12 cellular contexts compared by ENCODE assay signal in the genomic region with DNA sequence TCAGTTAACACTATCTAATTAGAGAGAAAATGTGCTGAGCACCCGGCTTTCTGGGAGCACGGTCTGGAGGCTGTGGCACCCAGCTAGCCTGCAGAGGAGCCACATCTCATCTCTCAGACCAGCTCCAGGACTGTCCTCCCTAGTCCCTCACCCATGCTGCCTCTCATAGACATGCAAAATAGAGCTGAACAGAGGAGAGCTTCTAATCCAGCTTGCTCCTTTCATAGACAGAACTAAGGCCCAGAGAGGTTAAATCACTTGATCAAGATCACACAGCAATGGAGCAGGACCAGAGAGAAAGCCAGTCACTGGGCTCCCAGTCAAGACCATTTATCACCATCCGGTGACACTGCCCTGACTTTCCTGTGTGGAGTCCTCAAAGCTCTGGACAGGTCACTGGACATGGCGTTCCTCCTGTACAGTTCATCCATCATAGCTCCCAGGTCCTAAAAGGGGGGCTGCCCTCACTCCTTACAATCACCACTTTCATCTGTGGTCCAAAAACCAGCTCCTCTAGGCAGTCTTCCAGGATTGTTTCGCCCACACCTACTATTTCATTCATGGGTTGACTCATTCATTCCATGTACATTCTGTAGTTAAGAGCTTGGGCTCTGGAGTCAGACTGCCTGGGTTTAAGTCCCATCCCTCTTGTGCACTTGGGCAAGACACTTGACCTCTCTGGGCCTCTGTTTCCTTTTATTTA. TPM values are rescaled to one million over a fixed set of nuclear protein-coding genes. Genes with fewer than 3 reads are reported as not detected.
DNase-seq lines count a peak whose midpoint lies in the region; ATAC-seq and TF ChIP-seq lines count a peak whose summit lies in the region.
"Had no signal": no experiment of that assay in that cellular context is flagged by ENCODE, and none has a peak within 500 bp of the region (broad histone marks: within the 10 kb centered on the region; RNA-seq: fewer than 3 reads in every experiment).

No MANE protein-coding gene starts in this region.

- H3K4me1 ChIP-seq in BLaER1 treated with 17β-estradiol and CSF1 and Interleukin-3, amounts not matched to agents 10 nM and 100 nM = peaks cover 19 to 49% (median 22%) of the 10 kb centered on the region in 10 experiments
- H3K4me1 ChIP-seq: prostate gland had no signal

- in situ Hi-C loops in KBM-7 (cut with MboI; ENCODE audit: low pct_unique_long_range_greater_than_20kb, low sequenced_read_pairs) = loop anchor here (25.0 kb wide), 1 partner anchor 282 kb away; no protein-coding TSS in a partner anchor

- H3K4me3 ChIP-seq in BLaER1 treated with 17β-estradiol and CSF1 and Interleukin-3, amounts not matched to agents 10 nM and 100 nM = no peak overlapping the region
- no peak overlapping the region for H3K4me3 ChIP-seq in MG63
- H3K4me3 ChIP-seq in choroid plexus epithelial cell (ENCODE audit: low read depth, low read length) = no peak overlapping the region
- H3K4me3 ChIP-seq: prostate gland had no signal

- peak overlapping the region in 6 of 11 experiments; percentile 15 to 65 (median 53); a peak in 8 of 22 replicates for H3K9ac ChIP-seq in BLaER1 treated with 17β-estradiol and CSF1 and Interleukin-3, amounts not matched to agents 10 nM and 100 nM

- peaks cover 14 to 28% (median 20%) of the 10 kb centered on the region in 11 experiments for H3K36me3 ChIP-seq in BLaER1 treated with 17β-estradiol and CSF1 and Interleukin-3, amounts not matched to agents 10 nM and 100 nM
- peaks cover 14% of the 10 kb centered on the region for H3K36me3 ChIP-seq in MG63

- no peak for TF ChIP-seq CTCF in choroid plexus epithelial cell (conservative IDR thresholded peaks at IDR 0.05; ENCODE audit: low read depth, low read length)

- no peaks in the 10 kb centered on the region for H3K9me3 ChIP-seq in BLaER1 treated with 17β-estradiol and CSF1 and Interleukin-3, amounts not matched to agents 10 nM and 100 nM (replicated peaks in 1 of 11)
- no peaks in the 10 kb centered on the region for H3K9me3 ChIP-seq in MG63
- H3K9me3 ChIP-seq: prostate gland had no signal

- no peak for ATAC-seq in GM19397 (IDR thresholded peaks at IDR 0.05; ENCODE audit: unreplicated experiment)
- no peak for ATAC-seq in GM18873 (IDR thresholded peaks at IDR 0.05; ENCODE audit: low FRiP score, unreplicated experiment)

- peak overlapping the region in 9 of 11 experiments; percentile 24 to 75 (median 56); a peak in 12 of 22 replicates for H3K27ac ChIP-seq in BLaER1 treated with 17β-estradiol and CSF1 and Interleukin-3, amounts not matched to agents 10 nM and 100 nM
- H3K27ac ChIP-seq: prostate gland had no signal

- peak overlapping the region; percentile 71 to 83 (median 79) for H3K4me2 ChIP-seq in BLaER1 treated with 17β-estradiol and CSF1 and Interleukin-3, amounts not matched to agents 10 nM and 100 nM

- peak; percentile 86 for DNase-seq in MG63
- peak; percentile 73 for DNase-seq in choroid plexus epithelial cell (ENCODE audit: low read depth)
- peak; percentile 80 for DNase-seq in myocyte (ENCODE audit: low read depth)
- DNase-seq in KBM-7 = no peak
- DNase-seq in NCI-H187 (lab: John Stamatoyannopoulos, UW) = no peak
- DNase-seq: activated CD4-positive, alpha-beta T cell treated with anti-CD3 and anti-CD28 coated beads, Interleukin-2, amount 10 ng/mL, durations not matched to agents 24 days and 14 days; aorta; DND-41 had no signal

- H4K20me1 ChIP-seq in BLaER1 treated with 17β-estradiol and CSF1 and Interleukin-3, amounts not matched to agents 10 nM and 100 nM = peaks cover 8 to 35% (median 20%) of the 10 kb centered on the region in 11 experiments; a peak in 18 of 22 replicates

- H3K27me3 ChIP-seq in BLaER1 treated with 17β-estradiol and CSF1 and Interleukin-3, amounts not matched to agents 10 nM and 100 nM = peaks cover 0 to 9% (median 4%) of the 10 kb centered on the region in 11 experiments; a peak in 10 of 22 replicates
- H3K27me3 ChIP-seq in MG63 = no peaks in the 10 kb centered on the region

RNA-seq across cellular contexts. Expression of gene CAMK2N1, which starts 8.8 kb away (rescaled TPM):
- 20.5 and 31.6 TPM in 2 replicates for total RNA-seq in MG63 (2014; rRNA removed; shearing (Covaris generic); ENCODE audit: low replicate concordance)
- total RNA-seq in myocyte = 8.4 and 11.4 TPM in 2 replicates
- 13.6 TPM for polyA plus RNA-seq in myocyte (2012)

RNA-seq across cellular contexts. Expression of gene MUL1, which starts 13.2 kb away (rescaled TPM):
- total RNA-seq in MG63 (2014; rRNA removed; shearing (Covaris generic); ENCODE audit: low replicate concordance) = 12.1 and 14.3 TPM in 2 replicates
- total RNA-seq in myocyte = 37.6 and 42.4 TPM in 2 replicates
- polyA plus RNA-seq in myocyte (2012) = 40.5 TPM

RNA-seq across cellular contexts. Expression of gene FAM43B, which starts 57.6 kb away (rescaled TPM):
- total RNA-seq in MG63 (2014; rRNA removed; shearing (Covaris generic); ENCODE audit: low replicate concordance) = 0.15 TPM in 1 of 2 replicates, not detected in the other
- total RNA-seq in myocyte = 0.08 TPM in 1 of 2 replicates, not detected in the other
- polyA plus RNA-seq in myocyte (2012) = 0.19 TPM
- total RNA-seq: activated CD4-positive, alpha-beta T cell treated with anti-CD3 and anti-CD28 coated beads, Interleukin-2, amount 10 ng/mL, durations not matched to agents 24 days and 14 days had no signal
- polyA plus RNA-seq: aorta had no signal

Comparison
In these comparisons a context has a peak if more than half of its experiments do, and no peak if none do; other contexts are left out.
1. DNase-seq: peak in MG63 (single experiment), choroid plexus epithelial cell (single experiment) and myocyte (single experiment); none in KBM-7 (single experiment) and NCI-H187 (0 of 2).